In the genomic region with DNA sequence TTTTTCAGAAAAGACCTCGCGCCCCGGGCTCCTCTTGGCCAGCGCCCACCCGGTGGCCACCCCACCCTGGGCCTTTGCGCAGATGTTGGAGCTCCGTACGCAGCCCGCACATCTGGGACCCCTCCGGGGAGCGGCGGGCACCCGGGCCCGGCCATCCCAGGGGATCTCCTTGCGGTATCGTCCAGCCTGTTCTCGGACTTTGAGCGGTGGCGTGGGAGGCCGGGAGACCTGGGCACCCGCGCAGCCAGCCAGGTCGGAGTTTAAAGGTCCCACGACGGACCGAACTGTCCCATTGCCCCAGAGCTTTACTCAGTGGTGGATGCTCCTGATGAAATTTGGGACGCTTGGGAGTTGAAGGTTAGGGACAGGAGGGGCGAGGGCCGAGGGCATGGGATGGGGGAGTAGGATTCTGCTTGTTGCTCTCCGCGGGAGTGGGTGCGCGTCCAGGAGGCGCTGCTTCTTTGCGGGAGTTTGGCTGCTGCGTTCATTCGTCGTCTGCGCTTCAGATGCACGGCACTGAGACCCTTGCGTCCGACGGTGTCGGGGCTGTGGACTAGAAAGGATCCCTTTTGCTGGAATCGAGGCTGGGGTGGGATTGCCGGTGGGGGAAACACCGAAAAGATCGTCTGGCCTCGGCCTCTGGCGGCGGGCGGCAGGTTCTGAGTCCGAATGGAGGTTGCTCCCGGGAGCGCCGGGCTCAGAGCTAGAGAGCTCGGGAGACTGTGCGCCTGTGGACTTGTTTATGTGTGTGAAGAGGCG, we compare ENCODE assay signal across 10 cellular contexts. TPM values are rescaled to one million over a fixed set of nuclear protein-coding genes. Genes with fewer than 3 reads are reported as not detected.
DNase-seq lines count a peak whose midpoint lies in the region; ATAC-seq and TF ChIP-seq lines count a peak whose summit lies in the region.
"Had no signal": no experiment of that assay in that cellular context is flagged by ENCODE, and none has a peak within 500 bp of the region (broad histone marks: within the 10 kb centered on the region; RNA-seq: fewer than 3 reads in every experiment).

No MANE protein-coding gene starts in this region.

- ATAC-seq in HG03175 (IDR thresholded peaks at IDR 0.05; ENCODE audit: unreplicated experiment) = no peak
- no peak for ATAC-seq in stimulated activated effector memory CD8-positive, alpha-beta T cell treated with anti-CD3 and anti-CD28 coated beads, Interleukin-12 subunit alpha, Interleukin-12 subunit beta, amount 100 ng/mL, for 72 hours
- ATAC-seq: Panc1 had no signal

- peaks cover 1% of the 10 kb centered on the region for H3K36me3 Mint-ChIP-seq in progenitor cell of endocrine pancreas (ENCODE audit: insufficient read depth)
- H3K36me3 Mint-ChIP-seq in stimulated activated effector memory CD8-positive, alpha-beta T cell treated with anti-CD3 and anti-CD28 coated beads, Interleukin-12 subunit alpha, Interleukin-12 subunit beta, amount 100 ng/mL, for 72 hours = no peaks in the 10 kb centered on the region

- no peaks in the 10 kb centered on the region for H3K36me3 ChIP-seq in left ventricle myocardium inferior

- H3K4me1 ChIP-seq in left ventricle myocardium inferior = peaks cover 69% of the 10 kb centered on the region

- H3K27me3 Mint-ChIP-seq in progenitor cell of endocrine pancreas = peaks cover 39% of the 10 kb centered on the region

- peak overlapping the region; percentile 63 for H3K27ac ChIP-seq in left ventricle myocardium inferior (replicated peaks)

- H3K9me3 Mint-ChIP-seq in progenitor cell of endocrine pancreas (ENCODE audit: low read depth) = peaks cover 5% of the 10 kb centered on the region
- H3K9me3 Mint-ChIP-seq in stimulated activated effector memory CD8-positive, alpha-beta T cell treated with anti-CD3 and anti-CD28 coated beads, Interleukin-12 subunit alpha, Interleukin-12 subunit beta, amount 100 ng/mL, for 72 hours = no peaks in the 10 kb centered on the region

- peak overlapping the region; percentile 69 for H3K4me3 ChIP-seq in left ventricle myocardium inferior

- intact Hi-C loops in left ventricle myocardium inferior (cut with micrococcal nuclease) = loop anchor here (10.0 kb wide), 1 partner anchor 82 kb away; no protein-coding TSS in a partner anchor

- DNase-seq in D341Med (ENCODE audit: low spot score) (peak; percentile 57), NCI-H82 treated with DMSO at 0.1 percent for 48 hours (lab: John Stamatoyannopoulos, UW; ENCODE audit: unreplicated experiment) (peak; percentile 13), left ventricle myocardium inferior (no peak), progenitor cell of endocrine pancreas (ENCODE audit: low spot score, unreplicated experiment) (peak; percentile 44), activated T-cell treated with anti-CD3 and anti-CD28 coated beads for 4 hours (no peak)
- DNase-seq in stimulated activated effector memory CD8-positive, alpha-beta T cell treated with anti-CD3 and anti-CD28 coated beads, Interleukin-12 subunit alpha, Interleukin-12 subunit beta, amount 100 ng/mL, for 72 hours (ENCODE audit: low spot score in 2 of 2) = no peak
- DNase-seq in stimulated activated CD4-positive, alpha-beta T cell treated with anti-CD3 and anti-CD28 coated beads, Interleukin-1b, Interleukin-23, amount 100 ng/mL, for 48 hours = no peak
- DNase-seq: DMS 273 treated with DMSO at 0.1 percent for 48 hours had no signal

- H3K27me3 ChIP-seq in left ventricle myocardium inferior (ENCODE audit: low read depth) = peaks cover 82% of the 10 kb centered on the region

- no peak for TF ChIP-seq CTCF in left ventricle myocardium inferior (IDR thresholded peaks at IDR 0.05; ENCODE audit: borderline replicate concordance)
- peak; percentile 11 for TF ChIP-seq CTCF in progenitor cell of endocrine pancreas (IDR thresholded peaks at IDR 0.05; ENCODE audit: unreplicated experiment)

- peak overlapping the region; percentile 65 for H3K27ac Mint-ChIP-seq in progenitor cell of endocrine pancreas
- H3K27ac Mint-ChIP-seq in stimulated activated effector memory CD8-positive, alpha-beta T cell treated with anti-CD3 and anti-CD28 coated beads, Interleukin-12 subunit alpha, Interleukin-12 subunit beta, amount 100 ng/mL, for 72 hours = no peak overlapping the region

- peak overlapping the region; percentile 79 for H3K4me3 Mint-ChIP-seq in progenitor cell of endocrine pancreas (ENCODE audit: low read depth)
- H3K4me3 Mint-ChIP-seq in stimulated activated effector memory CD8-positive, alpha-beta T cell treated with anti-CD3 and anti-CD28 coated beads, Interleukin-12 subunit alpha, Interleukin-12 subunit beta, amount 100 ng/mL, for 72 hours = no peak overlapping the region

- peaks cover 34% of the 10 kb centered on the region for H3K4me1 Mint-ChIP-seq in progenitor cell of endocrine pancreas (ENCODE audit: low read depth)
- no peaks in the 10 kb centered on the region for H3K4me1 Mint-ChIP-seq in stimulated activated effector memory CD8-positive, alpha-beta T cell treated with anti-CD3 and anti-CD28 coated beads, Interleukin-12 subunit alpha, Interleukin-12 subunit beta, amount 100 ng/mL, for 72 hours

- H3K9me3 ChIP-seq in left ventricle myocardium inferior (replicated peaks) = peaks cover 3% of the 10 kb centered on the region

RNA-seq across cellular contexts. Expression of a gene that starts 1.4 kb away (rescaled TPM):
- 0.99 TPM for total RNA-seq in left ventricle myocardium inferior
- 1.2 and 2.4 TPM in 2 replicates for total RNA-seq in progenitor cell of endocrine pancreas

Comparison
In these comparisons a context has a peak if more than half of its experiments do, and no peak if none do; other contexts are left out.
1. DNase-seq: peak in D341Med (single experiment), NCI-H82 treated with DMSO at 0.1 percent for 48 hours (single experiment) and progenitor cell of endocrine pancreas (single experiment); none in left ventricle myocardium inferior (single experiment), activated T-cell treated with anti-CD3 and anti-CD28 coated beads for 4 hours (single experiment), stimulated activated effector memory CD8-positive, alpha-beta T cell treated with anti-CD3 and anti-CD28 coated beads, Interleukin-12 subunit alpha, Interleukin-12 subunit beta, amount 100 ng/mL, for 72 hours (0 of 2) and stimulated activated CD4-positive, alpha-beta T cell treated with anti-CD3 and anti-CD28 coated beads, Interleukin-1b, Interleukin-23, amount 100 ng/mL, for 48 hours (single experiment).